Comparison of ENCODE assay signal across 1 cellular context in genomic region chr2:174563530-174564282, GRCh38.
TF ChIP-seq lines count a peak whose summit lies in the region.

No MANE protein-coding gene starts in this region.

TF ChIP-seq in K562, 482 proteins besides CTCF, POLR2A, EP300 and RAD21:
- TF ChIP-seq, protein P1, sequence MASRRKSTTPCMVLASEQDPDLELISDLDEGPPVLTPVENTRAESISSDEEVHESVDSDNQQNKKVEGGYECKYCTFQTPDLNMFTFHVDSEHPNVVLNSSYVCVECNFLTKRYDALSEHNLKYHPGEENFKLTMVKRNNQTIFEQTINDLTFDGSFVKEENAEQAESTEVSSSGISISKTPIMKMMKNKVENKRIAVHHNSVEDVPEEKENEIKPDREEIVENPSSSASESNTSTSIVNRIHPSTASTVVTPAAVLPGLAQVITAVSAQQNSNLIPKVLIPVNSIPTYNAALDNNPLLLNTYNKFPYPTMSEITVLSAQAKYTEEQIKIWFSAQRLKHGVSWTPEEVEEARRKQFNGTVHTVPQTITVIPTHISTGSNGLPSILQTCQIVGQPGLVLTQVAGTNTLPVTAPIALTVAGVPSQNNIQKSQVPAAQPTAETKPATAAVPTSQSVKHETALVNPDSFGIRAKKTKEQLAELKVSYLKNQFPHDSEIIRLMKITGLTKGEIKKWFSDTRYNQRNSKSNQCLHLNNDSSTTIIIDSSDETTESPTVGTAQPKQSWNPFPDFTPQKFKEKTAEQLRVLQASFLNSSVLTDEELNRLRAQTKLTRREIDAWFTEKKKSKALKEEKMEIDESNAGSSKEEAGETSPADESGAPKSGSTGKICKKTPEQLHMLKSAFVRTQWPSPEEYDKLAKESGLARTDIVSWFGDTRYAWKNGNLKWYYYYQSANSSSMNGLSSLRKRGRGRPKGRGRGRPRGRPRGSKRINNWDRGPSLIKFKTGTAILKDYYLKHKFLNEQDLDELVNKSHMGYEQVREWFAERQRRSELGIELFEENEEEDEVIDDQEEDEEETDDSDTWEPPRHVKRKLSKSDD (conservative IDR thresholded peaks at IDR 0.05; ENCODE audit: low read length): no peak
- TF ChIP-seq, protein P2, sequence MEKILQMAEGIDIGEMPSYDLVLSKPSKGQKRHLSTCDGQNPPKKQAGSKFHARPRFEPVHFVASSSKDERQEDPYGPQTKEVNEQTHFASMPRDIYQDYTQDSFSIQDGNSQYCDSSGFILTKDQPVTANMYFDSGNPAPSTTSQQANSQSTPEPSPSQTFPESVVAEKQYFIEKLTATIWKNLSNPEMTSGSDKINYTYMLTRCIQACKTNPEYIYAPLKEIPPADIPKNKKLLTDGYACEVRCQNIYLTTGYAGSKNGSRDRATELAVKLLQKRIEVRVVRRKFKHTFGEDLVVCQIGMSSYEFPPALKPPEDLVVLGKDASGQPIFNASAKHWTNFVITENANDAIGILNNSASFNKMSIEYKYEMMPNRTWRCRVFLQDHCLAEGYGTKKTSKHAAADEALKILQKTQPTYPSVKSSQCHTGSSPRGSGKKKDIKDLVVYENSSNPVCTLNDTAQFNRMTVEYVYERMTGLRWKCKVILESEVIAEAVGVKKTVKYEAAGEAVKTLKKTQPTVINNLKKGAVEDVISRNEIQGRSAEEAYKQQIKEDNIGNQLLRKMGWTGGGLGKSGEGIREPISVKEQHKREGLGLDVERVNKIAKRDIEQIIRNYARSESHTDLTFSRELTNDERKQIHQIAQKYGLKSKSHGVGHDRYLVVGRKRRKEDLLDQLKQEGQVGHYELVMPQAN (IDR thresholded peaks at IDR 0.05; ENCODE audit: borderline replicate concordance): no peak
- TF ChIP-seq CHD4 (IDR thresholded peaks at IDR 0.05; ENCODE audit: insufficient read depth, insufficient replicate concordance, low read depth, low read length, poor library complexity, severe bottlenecking) (no peak), NFE2 (IDR thresholded peaks at IDR 0.05; ENCODE audit: low read depth) (no peak), RNF219 (CRISPR knock-in tag; IDR thresholded peaks at IDR 0.05) (no peak)
